9 cellular contexts compared by ENCODE assay signal in genomic region chr4:78691971-78692814, GRCh38.
A peak's percentile ranks its signal among the peaks of the same experiment; 100 is the strongest.
DNase-seq lines count a peak whose midpoint lies in the region; ATAC-seq and TF ChIP-seq lines count a peak whose summit lies in the region.
"Had no signal": no experiment of that assay in that cellular context is flagged by ENCODE, and none has a peak within 500 bp of the region (broad histone marks: within the 10 kb centered on the region; RNA-seq: fewer than 3 reads in every experiment).

No MANE protein-coding gene starts in this region.

- H3K4me3 ChIP-seq in dorsolateral prefrontal cortex, result no peak overlapping the region

- DNase-seq in GF-D8 (lab: John Stamatoyannopoulos, UW), result peak; percentile 94
- DNase-seq in OCI-M1 (lab: John Stamatoyannopoulos, UW), result peak; percentile 100
- DNase-seq in hepatic stellate cell (ENCODE audit: low spot score), result peak; percentile 5
- DNase-seq in dorsolateral prefrontal cortex, result no peak
- DNase-seq in NCI-H1436 treated with DMSO at 0.1 percent for 48 hours (lab: John Stamatoyannopoulos, UW), result no peak
- no peak for DNase-seq in SIG-M5 (lab: John Stamatoyannopoulos, UW)
- DNase-seq in NCI-H345 (lab: John Stamatoyannopoulos, UW), result no peak
- DNase-seq: NCI-H1105 treated with DMSO at 0.1 percent for 48 hours had no signal

- peak overlapping the region in 14 of 59 donors; percentile 4 to 34 (median 10) for H3K27ac ChIP-seq in dorsolateral prefrontal cortex

- peak; percentile 68 for ATAC-seq in GM21786 (IDR thresholded peaks at IDR 0.05; ENCODE audit: unreplicated experiment)

- no peak for TF ChIP-seq CTCF in dorsolateral prefrontal cortex (IDR thresholded peaks at IDR 0.05 in 54 of 56, conservative IDR thresholded peaks at IDR 0.05 in 2 of 56; ENCODE audit: low read depth in 1 of 56, partially characterized antibody in 56 of 56)

- H3K27me3 ChIP-seq in dorsolateral prefrontal cortex, result no peaks in the 10 kb centered on the region

- intact Hi-C loops in dorsolateral prefrontal cortex (cut with DNase I), result no loop called here

Comparison
In these comparisons a context has a peak if more than half of its experiments do, and no peak if none do; other contexts are left out.
1. DNase-seq: peak in GF-D8 (single experiment), OCI-M1 (single experiment) and hepatic stellate cell (single experiment); none in dorsolateral prefrontal cortex (0 of 10), NCI-H1436 treated with DMSO at 0.1 percent for 48 hours (single experiment), SIG-M5 (single experiment) and NCI-H345 (single experiment).